In genomic region chr17:76493505-76494167, GRCh38 we compare ENCODE assay signal across 1 cellular context.
TF ChIP-seq lines count a peak whose summit lies in the region.

No MANE protein-coding gene starts in this region.

TF ChIP-seq in GM12878, 131 proteins besides CTCF, POLR2A, EP300 and RAD21 (continued from another document):
- TF ChIP-seq STAT1 (conservative IDR thresholded peaks at IDR 0.05) (no peak), TAF1 (IDR thresholded peaks at IDR 0.05; ENCODE audit: borderline replicate concordance, low read depth, low read length) (0 out of 2 replicates have a peak, but pooled peaks have one; percentile 35), PBX3 (IDR thresholded peaks at IDR 0.05; ENCODE audit: insufficient replicate concordance, low read depth, low read length) (no peak), SUZ12 (IDR thresholded peaks at IDR 0.05; ENCODE audit: unreplicated experiment) (no peak), ZNF207 (IDR thresholded peaks at IDR 0.05; ENCODE audit: borderline replicate concordance) (no peak), ZBTB4 (CRISPR knock-in tag; IDR thresholded peaks at IDR 0.05) (no peak), CBFB (IDR thresholded peaks at IDR 0.05; ENCODE audit: low read depth) (no peak), MLLT1 (IDR thresholded peaks at IDR 0.05) (0 out of 2 replicates have a peak, but pooled peaks have one; percentile 50), IKZF2 (IDR thresholded peaks at IDR 0.05) (peak in 1 of 2 experiments; percentile 54; a peak in 3 of 4 replicates), CHD2 (IDR thresholded peaks at IDR 0.05; ENCODE audit: borderline replicate concordance, low read depth, low read length) (0 out of 2 replicates have a peak, but pooled peaks have one; percentile 14), RELA (IDR thresholded peaks at IDR 0.05; ENCODE audit: borderline replicate concordance, partially characterized antibody) (no peak), SPI1 (IDR thresholded peaks at IDR 0.05; ENCODE audit: borderline replicate concordance, insufficient read depth, low read depth, low read length) (no peak), HDGF (IDR thresholded peaks at IDR 0.05) (peak; percentile 76), USF2 (IDR thresholded peaks at IDR 0.05; ENCODE audit: borderline replicate concordance, low read depth, low read length) (no peak)
